In the genomic region with DNA sequence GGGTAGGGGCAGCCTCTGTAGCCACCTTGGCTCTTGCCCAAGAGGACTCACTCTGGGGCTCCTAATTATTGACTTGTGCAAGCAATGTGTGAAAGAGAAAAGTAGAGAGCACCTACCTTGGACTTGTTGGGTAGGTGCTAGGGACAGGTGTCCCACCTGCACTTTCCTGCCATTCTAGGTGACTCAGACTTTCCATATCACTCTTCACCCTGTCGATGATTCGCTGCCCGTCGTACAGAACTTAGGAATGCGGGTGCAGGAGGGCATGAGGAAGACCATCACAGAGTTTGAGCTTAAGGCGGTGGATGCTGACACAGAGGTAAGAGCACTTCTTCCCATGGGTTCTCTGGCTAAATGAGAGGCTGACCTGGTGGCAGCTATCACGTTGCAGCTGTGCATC, we compare ENCODE assay signal across 16 cellular contexts.
DNase-seq lines count a peak whose midpoint lies in the region; ATAC-seq, FAIRE-seq and TF ChIP-seq lines count a peak whose summit lies in the region.
"Had no signal": no experiment of that assay in that cellular context is flagged by ENCODE, and none has a peak within 500 bp of the region (broad histone marks: within the 10 kb centered on the region; RNA-seq: fewer than 3 reads in every experiment).

No MANE protein-coding gene starts in this region.

- no peaks in the 10 kb centered on the region for H3K79me2 ChIP-seq in HepG2 (ENCODE audit: insufficient read depth, low read length)

- no peak for ATAC-seq in HepG2
- ATAC-seq: GM12878 had no signal

- H3K18ac ChIP-seq in neuronal stem cell (ENCODE audit: low read length): no peak overlapping the region

- H2BK5ac ChIP-seq in neuronal stem cell (ENCODE audit: low read length): no peak overlapping the region

- peak; percentile 7 for DNase-seq in HT-29 (ENCODE audit: low spot score)
- peak; percentile 3 for DNase-seq in NCI-H226
- DNase-seq in epithelial cell of esophagus (ENCODE audit: low read depth): peak; percentile 70
- no peak for DNase-seq in neuronal stem cell (ENCODE audit: low spot score)
- no peak for DNase-seq in HepG2 (ENCODE audit: low spot score)
- DNase-seq in nucleus accumbens (lab: John Stamatoyannopoulos, UW): no peak
- no peak for DNase-seq in mesenteric fat pad (ENCODE audit: low spot score)
- DNase-seq: C1 segment of cervical spinal cord; Calu3; CD4-positive, alpha-beta T cell; DMS79; GOT3; H9 had no signal

- H3K4me3 ChIP-seq in epithelial cell of esophagus (ENCODE audit: low read length) (no peak overlapping the region), neuronal stem cell (ENCODE audit: low read length in 2 of 2) (no peak overlapping the region), HepG2 (replicated peaks in 1 of 3; ENCODE audit: insufficient read depth in 1 of 3, low read depth in 2 of 3, low read length in 3 of 3) (no peak overlapping the region)
- H3K4me3 ChIP-seq: GM12878 had no signal

- FAIRE-seq in HepG2 (lab: Jason Lieb, UNC): no peak
- FAIRE-seq: A204.1, GM12878, GM18507 had no signal

- intact Hi-C loops in HepG2 (cut with micrococcal nuclease; ENCODE audit: unreplicated experiment): no loop called here

- POLR2A ChIA-PET in HepG2 (lab: Yijun Ruan, JAX): no interaction called here

- no peak overlapping the region for H2BK15ac ChIP-seq in neuronal stem cell (ENCODE audit: low read length)

- H4K8ac ChIP-seq in neuronal stem cell (ENCODE audit: low read depth, low read length): no peak overlapping the region

- TF ChIP-seq EP300 in HepG2 (IDR thresholded peaks at IDR 0.05; ENCODE audit: low read depth in 2 of 2, low read length in 2 of 2) (no peak), HepG2 (CRISPR knock-in tag; IDR thresholded peaks at IDR 0.05; ENCODE audit: borderline replicate concordance) (no peak)

- H4K20me1 ChIP-seq in HepG2 (ENCODE audit: insufficient read depth, low read length): no peaks in the 10 kb centered on the region; the same call in 1 of the 2 replicates

- H3K79me1 ChIP-seq in neuronal stem cell (ENCODE audit: low read depth, low read length): no peaks in the 10 kb centered on the region

- TF ChIP-seq RAD21 in HepG2 (CRISPR knock-in tag; IDR thresholded peaks at IDR 0.05): no peak

- H3K9me3 ChIP-seq in neuronal stem cell (replicated peaks in 1 of 2; ENCODE audit: control insufficient read depth in 2 of 2, insufficient read depth in 1 of 2, low read depth in 1 of 2, low read length in 2 of 2) (no peaks in the 10 kb centered on the region), HepG2 (ENCODE audit: low read length) (no peaks in the 10 kb centered on the region)

- CTCF ChIA-PET in HepG2 (lab: Yijun Ruan, JAX; ENCODE audit: low intra/inter-chr PET ratio, low total read pairs): no interaction called here

- no peak overlapping the region for H3K4me2 ChIP-seq in neuronal stem cell (ENCODE audit: insufficient read depth, low read length, poor library complexity, severe bottlenecking)
- H3K4me2 ChIP-seq in HepG2 (ENCODE audit: low read depth, low read length): no peak overlapping the region

- WGBS in neuronal stem cell (ENCODE audit: extremely low coverage in 2 of 2, insufficient read length in 2 of 2, insufficient replicate concordance in 1 of 2), 2 donors: no CpG with 5 or more reads among the region's 7 CpGs
- WGBS in HepG2 (ENCODE audit: low lambda C conversion rate): 84% methylated on average over 7 of the region's 7 CpGs

- peak overlapping the region; percentile 53 for H3K9ac ChIP-seq in neuronal stem cell (ENCODE audit: low read depth, low read length, poor library complexity)
- H3K9ac ChIP-seq in HepG2 (ENCODE audit: insufficient read depth, low read depth, low read length): no peak overlapping the region

- no peaks in the 10 kb centered on the region for H3K27me3 ChIP-seq in neuronal stem cell (ENCODE audit: control insufficient read depth in 3 of 3, insufficient read depth in 3 of 3, low read depth in 1 of 3, low read length in 3 of 3)
- no peaks in the 10 kb centered on the region for H3K27me3 ChIP-seq in HepG2 (ENCODE audit: control insufficient read depth in 1 of 2, insufficient read depth in 2 of 2, low read length in 2 of 2)

- H3K27ac ChIP-seq in neuronal stem cell (replicated peaks; ENCODE audit: low read length) (no peak overlapping the region), HepG2 (ENCODE audit: extremely low read length, insufficient read depth, low read length) (no peak overlapping the region)

- H2AK5ac ChIP-seq in neuronal stem cell (ENCODE audit: low read depth, low read length): no peak overlapping the region

- no peak overlapping the region for H3K4ac ChIP-seq in neuronal stem cell (ENCODE audit: low read length)

- H2AFZ ChIP-seq in neuronal stem cell (ENCODE audit: low read length): no peak overlapping the region
- H2AFZ ChIP-seq in HepG2 (ENCODE audit: low read length): no peak overlapping the region

- TF ChIP-seq POLR2A in HepG2 (IDR thresholded peaks at IDR 0.05; ENCODE audit: insufficient read depth in 1 of 2, low read depth in 2 of 2, low read length in 2 of 2): no peak

- no peaks in the 10 kb centered on the region for H3K4me1 ChIP-seq in neuronal stem cell (ENCODE audit: control insufficient read depth in 2 of 2, insufficient read depth in 1 of 2, low read depth in 1 of 2, low read length in 2 of 2)
- no peaks in the 10 kb centered on the region for H3K4me1 ChIP-seq in HepG2 (ENCODE audit: insufficient read depth, low read length)

- in situ Hi-C loops in HepG2 (cut with HindIII; ENCODE audit: extremely low pct_ligation_motif_present, low pct_unique_long_range_greater_than_20kb): no loop called here

- no peak overlapping the region for H2BK12ac ChIP-seq in neuronal stem cell (ENCODE audit: low read length)

- H2BK120ac ChIP-seq in neuronal stem cell (ENCODE audit: low read depth, low read length): no peak overlapping the region

- peaks cover 0 to 6% of the 10 kb centered on the region in 2 donors for H3K36me3 ChIP-seq in neuronal stem cell (replicated peaks in 1 of 2; ENCODE audit: control insufficient read depth in 2 of 2, insufficient read depth in 2 of 2, low read length in 2 of 2)
- H3K36me3 ChIP-seq in HepG2 (replicated peaks in 1 of 2; ENCODE audit: control insufficient read depth in 1 of 2, insufficient read depth in 2 of 2, low read length in 2 of 2): peaks cover 20 to 57% of the 10 kb centered on the region in 2 experiments

- no peak overlapping the region for H3K23ac ChIP-seq in neuronal stem cell (ENCODE audit: low read depth, low read length, poor library complexity)

- no peak overlapping the region for H3K14ac ChIP-seq in neuronal stem cell (ENCODE audit: low read length)

- no peak overlapping the region for H4K91ac ChIP-seq in neuronal stem cell (ENCODE audit: low read depth, low read length, poor library complexity)

- BruUV-seq in HepG2 (replicated peaks; lab: Mats Ljungman, UMichigan): no TSS peak

- no peak for TF ChIP-seq CTCF in epithelial cell of esophagus (IDR thresholded peaks at IDR 0.05; ENCODE audit: insufficient read depth, low read depth, low read length, missing control alignments)
- TF ChIP-seq CTCF in HepG2 (CRISPR knock-in tag; IDR thresholded peaks at IDR 0.05): no peak

TF ChIP-seq in HepG2, 621 proteins besides CTCF, POLR2A, EP300 and RAD21 (continues in another document):
- no peak for TF ChIP-seq RXRB (CRISPR knock-in tag; IDR thresholded peaks at IDR 0.05; ENCODE audit: borderline replicate concordance)
- TF ChIP-seq NR3C1 (CRISPR knock-in tag; IDR thresholded peaks at IDR 0.05): no peak
- TF ChIP-seq, protein P1, sequence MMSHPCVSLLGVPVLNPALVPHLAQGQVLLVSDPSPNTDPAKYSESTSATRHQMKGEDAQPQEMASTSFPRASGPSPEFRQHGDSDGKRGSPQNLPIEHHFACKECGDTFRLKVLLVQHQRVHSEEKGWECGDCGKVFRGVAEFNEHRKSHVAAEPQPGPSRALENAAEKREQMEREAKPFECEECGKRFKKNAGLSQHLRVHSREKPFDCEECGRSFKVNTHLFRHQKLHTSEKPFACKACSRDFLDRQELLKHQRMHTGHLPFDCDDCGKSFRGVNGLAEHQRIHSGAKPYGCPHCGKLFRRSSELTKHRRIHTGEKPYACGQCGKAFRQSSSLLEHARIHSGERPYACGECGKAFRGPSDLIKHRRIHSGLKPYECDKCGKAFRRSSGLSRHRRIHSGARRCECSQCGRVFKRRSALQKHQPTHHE (CRISPR knock-in tag; IDR thresholded peaks at IDR 0.05; ENCODE audit: borderline replicate concordance): no peak
- TF ChIP-seq TMF1 (CRISPR knock-in tag; IDR thresholded peaks at IDR 0.05; ENCODE audit: low read depth): no peak
- TF ChIP-seq ZFP91 (CRISPR knock-in tag; IDR thresholded peaks at IDR 0.05; ENCODE audit: borderline replicate concordance): no peak
- no peak for TF ChIP-seq ZNF513 (CRISPR knock-in tag; conservative IDR thresholded peaks at IDR 0.05)
- no peak for TF ChIP-seq ZNF451 (CRISPR knock-in tag; IDR thresholded peaks at IDR 0.05)
- no peak for TF ChIP-seq ZNF720 (CRISPR knock-in tag; IDR thresholded peaks at IDR 0.05)
- TF ChIP-seq KDM2A (CRISPR knock-in tag; IDR thresholded peaks at IDR 0.05; ENCODE audit: borderline replicate concordance, low read depth): no peak
- no peak for TF ChIP-seq CREB1 (IDR thresholded peaks at IDR 0.05)
- no peak for TF ChIP-seq CREB1 (CRISPR knock-in tag; IDR thresholded peaks at IDR 0.05)
- TF ChIP-seq KLF13 (CRISPR knock-in tag; IDR thresholded peaks at IDR 0.05): no peak
- TF ChIP-seq ZNF878 (CRISPR knock-in tag; IDR thresholded peaks at IDR 0.05): no peak

Comparison
In these comparisons a context has a peak if more than half of its experiments do, and no peak if none do; other contexts are left out.
1. DNase-seq: peak in HT-29 (single experiment), NCI-H226 (single experiment) and epithelial cell of esophagus (single experiment); none in neuronal stem cell (single experiment), HepG2 (single experiment), nucleus accumbens (0 of 56) and mesenteric fat pad (single experiment).